Comparison of ENCODE assay signal across 17 cellular contexts in genomic region chr10:67571503-67571902, GRCh38.
DNase-seq lines count a peak whose midpoint lies in the region; ATAC-seq and TF ChIP-seq lines count a peak whose summit lies in the region.
"Had no signal": no experiment of that assay in that cellular context is flagged by ENCODE, and none has a peak within 500 bp of the region (broad histone marks: within the 10 kb centered on the region; RNA-seq: fewer than 3 reads in every experiment).

No MANE protein-coding gene starts in this region.

- ATAC-seq in GM23338 = no peak
- ATAC-seq in lower lobe of right lung = peak; percentile 53 to 59
- peak; percentile 71 for ATAC-seq in upper lobe of right lung
- no peak for ATAC-seq in sciatic nerve
- ATAC-seq: A549; CD8-positive, alpha-beta T cell had no signal

- H3K27me3 ChIP-seq in GM23338 (ENCODE audit: insufficient read depth) (no peaks in the 10 kb centered on the region), lower lobe of right lung (ENCODE audit: low read depth) (no peaks in the 10 kb centered on the region), upper lobe of right lung (no peaks in the 10 kb centered on the region)
- H3K27me3 ChIP-seq: BLaER1 treated with 17β-estradiol and CSF1 and Interleukin-3, amounts not matched to agents 10 nM and 100 nM had no signal

- no peaks in the 10 kb centered on the region for H3K9me3 Mint-ChIP-seq in GM23338
- H3K9me3 Mint-ChIP-seq: CD4-positive, alpha-beta T cell; CD8-positive, alpha-beta T cell had no signal

- no peaks in the 10 kb centered on the region for H3K9me3 ChIP-seq in lower lobe of right lung
- H3K9me3 ChIP-seq in upper lobe of right lung = no peaks in the 10 kb centered on the region
- H3K9me3 ChIP-seq: A549; BLaER1 treated with 17β-estradiol and CSF1 and Interleukin-3, amounts not matched to agents 10 nM and 100 nM had no signal

- intact Hi-C loops in lower lobe of right lung (cut with DNase I) = no loop called here
- intact Hi-C loops in upper lobe of right lung (cut with DNase I) = no loop called here
- intact Hi-C loops in sciatic nerve (cut with DNase I) = no loop called here

- H4K20me1 ChIP-seq in GM23338 (replicated peaks; ENCODE audit: insufficient read depth) = no peaks in the 10 kb centered on the region
- H4K20me1 ChIP-seq: BLaER1 treated with 17β-estradiol and CSF1 and Interleukin-3, amounts not matched to agents 10 nM and 100 nM had no signal

- H3K36me3 ChIP-seq in GM23338 (ENCODE audit: insufficient read depth) (no peaks in the 10 kb centered on the region), lower lobe of right lung (no peaks in the 10 kb centered on the region), upper lobe of right lung (no peaks in the 10 kb centered on the region)
- H3K36me3 ChIP-seq: BLaER1 treated with 17β-estradiol and CSF1 and Interleukin-3, amounts not matched to agents 10 nM and 100 nM had no signal

- 0 out of 2 replicates have a peak, but pooled peaks cover 5% of the 10 kb centered on the region for H3K9me2 ChIP-seq in GM23338 (ENCODE audit: insufficient read depth)

- H3K4me3 Mint-ChIP-seq in GM23338 = no peak overlapping the region
- H3K4me3 Mint-ChIP-seq: B cell; CD4-positive, alpha-beta T cell; CD8-positive, alpha-beta T cell had no signal

- no peaks in the 10 kb centered on the region for H3K4me1 Mint-ChIP-seq in GM23338
- H3K4me1 Mint-ChIP-seq: B cell had no signal

- no peak overlapping the region for H3K27ac Mint-ChIP-seq in GM23338
- H3K27ac Mint-ChIP-seq: B cell; CD4-positive, alpha-beta T cell; CD8-positive, alpha-beta T cell had no signal

- 0 out of 2 replicates have a peak overlapping the region, but pooled peaks have one; percentile 13 for H2AFZ ChIP-seq in GM23338

- H3K36me3 Mint-ChIP-seq in GM23338 (ENCODE audit: low read depth) = no peaks in the 10 kb centered on the region
- H3K36me3 Mint-ChIP-seq: CD8-positive, alpha-beta T cell had no signal

- DNase-seq in GM23338 (ENCODE audit: low spot score) (no peak), lower lobe of right lung (no peak), upper lobe of right lung (no peak), sciatic nerve (ENCODE audit: low spot score) (no peak), germinal center (ENCODE audit: low spot score) (no peak)
- DNase-seq: AML-193; Caco-2; Calu3; CD4-positive, alpha-beta T cell; CD8-positive, alpha-beta T cell; DMS79 treated with DMSO at 0.1 percent for 48 hours; GF-D8 had no signal

- H3K4me1 ChIP-seq in GM23338 (ENCODE audit: insufficient read depth) (no peaks in the 10 kb centered on the region), lower lobe of right lung (no peaks in the 10 kb centered on the region), upper lobe of right lung (no peaks in the 10 kb centered on the region)
- H3K4me1 ChIP-seq: A549, Caco-2 had no signal

- no peak overlapping the region for H3K4me2 ChIP-seq in GM23338
- H3K4me2 ChIP-seq: A549 had no signal

- no peak overlapping the region for H3K4me3 ChIP-seq in GM23338
- no peak overlapping the region for H3K4me3 ChIP-seq in lower lobe of right lung
- H3K4me3 ChIP-seq in upper lobe of right lung = no peak overlapping the region
- H3K4me3 ChIP-seq: A549; BLaER1 treated with 17β-estradiol and CSF1 and Interleukin-3, amounts not matched to agents 10 nM and 100 nM had no signal

- H3K27ac ChIP-seq in GM23338 (ENCODE audit: low read depth) = no peak overlapping the region
- no peak overlapping the region for H3K27ac ChIP-seq in lower lobe of right lung
- H3K27ac ChIP-seq in upper lobe of right lung = no peak overlapping the region
- H3K27ac ChIP-seq: 22Rv1; A549; BLaER1 treated with 17β-estradiol and CSF1 and Interleukin-3, amounts not matched to agents 10 nM and 100 nM; C4-2B had no signal

- no peaks in the 10 kb centered on the region for H3F3A ChIP-seq in GM23338 (replicated peaks; ENCODE audit: low read depth)

- no peaks in the 10 kb centered on the region for H3K79me2 ChIP-seq in GM23338 (replicated peaks; ENCODE audit: insufficient read depth)

- no peaks in the 10 kb centered on the region for H3K27me3 Mint-ChIP-seq in GM23338 (ENCODE audit: insufficient read depth, low read depth, poor library complexity)
- H3K27me3 Mint-ChIP-seq: B cell; CD4-positive, alpha-beta T cell had no signal

- TF ChIP-seq CTCF in GM23338 (conservative IDR thresholded peaks at IDR 0.05; ENCODE audit: low read depth in 2 of 2) (no peak), lower lobe of right lung (IDR thresholded peaks at IDR 0.05) (no peak), upper lobe of right lung (IDR thresholded peaks at IDR 0.05) (no peak)

TF ChIP-seq in GM23338, 12 proteins besides CTCF, POLR2A, EP300 and RAD21 (continues in another document):
- no peak for TF ChIP-seq EZH2 (IDR thresholded peaks at IDR 0.05; ENCODE audit: low read depth, unreplicated experiment)
- no peak for TF ChIP-seq JUNB (IDR thresholded peaks at IDR 0.05; ENCODE audit: unreplicated experiment)
- TF ChIP-seq CREB1 (CRISPR knock-in tag; IDR thresholded peaks at IDR 0.05; ENCODE audit: low read depth) = no peak
- TF ChIP-seq ZNF114 (CRISPR knock-in tag; IDR thresholded peaks at IDR 0.05) = no peak
- no peak for TF ChIP-seq REST (IDR thresholded peaks at IDR 0.05; ENCODE audit: unreplicated experiment)
- TF ChIP-seq ZNF331 (CRISPR knock-in tag; IDR thresholded peaks at IDR 0.05; ENCODE audit: low read depth) = no peak
- TF ChIP-seq STAT1 (IDR thresholded peaks at IDR 0.05; ENCODE audit: unreplicated experiment) = no peak
- no peak for TF ChIP-seq NANOG (IDR thresholded peaks at IDR 0.05; ENCODE audit: borderline replicate concordance)
- TF ChIP-seq POLR2AphosphoS5 (IDR thresholded peaks at IDR 0.05; ENCODE audit: low read depth) = no peak

Comparison
In these comparisons a context has a peak if more than half of its experiments do, and no peak if none do; other contexts are left out.
1. ATAC-seq: peak in lower lobe of right lung (2 of 2) and upper lobe of right lung (single experiment); none in GM23338 (single experiment) and sciatic nerve (single experiment).